Comparison of ENCODE assay signal across 8 cellular contexts in the genomic region with DNA sequence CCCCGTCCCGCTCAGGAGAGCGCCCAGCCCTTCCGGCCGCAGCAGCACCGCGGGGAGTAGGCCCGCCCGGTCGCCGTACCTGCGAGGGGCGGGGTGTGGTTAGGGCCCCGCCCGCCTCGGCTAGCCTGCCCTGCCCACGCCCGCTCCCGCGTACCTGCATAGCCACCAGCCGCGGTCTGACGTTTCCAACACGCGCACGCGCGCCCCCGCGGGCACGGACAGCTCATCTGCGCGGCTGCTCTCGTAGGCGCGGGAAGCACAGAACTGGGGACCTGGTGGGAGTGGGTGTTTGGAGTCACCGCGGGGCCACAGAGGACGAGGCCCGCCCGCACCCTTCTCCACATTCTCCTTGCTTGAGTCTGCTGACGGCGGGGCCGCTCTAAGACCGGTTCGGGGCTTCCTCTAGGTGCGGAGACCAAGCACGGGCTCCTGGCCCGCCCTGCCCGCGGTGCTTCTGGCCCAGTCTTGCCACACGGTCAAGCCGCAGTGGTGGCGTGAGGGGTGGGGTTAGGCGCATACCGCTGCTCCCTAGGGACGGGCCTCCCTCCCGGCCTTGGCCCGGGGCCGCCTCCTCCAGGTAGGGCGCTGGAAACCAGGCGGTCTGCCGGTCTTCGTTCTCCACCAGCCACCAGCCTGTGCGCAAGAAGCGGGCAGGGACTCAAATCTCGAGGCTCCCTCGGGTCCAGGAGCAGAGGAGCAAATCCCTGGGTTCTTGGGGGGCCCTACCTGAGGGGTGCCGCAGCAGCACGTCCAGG. TPM values are rescaled to one million over a fixed set of nuclear protein-coding genes. Genes with fewer than 3 reads are reported as not detected.
DNase-seq lines count a peak whose midpoint lies in the region; ATAC-seq and TF ChIP-seq lines count a peak whose summit lies in the region.
"Had no signal": no experiment of that assay in that cellular context is flagged by ENCODE, and none has a peak within 500 bp of the region (broad histone marks: within the 10 kb centered on the region; RNA-seq: fewer than 3 reads in every experiment).

No MANE protein-coding gene starts in this region.

- H3K4me1 Mint-ChIP-seq in H9: peaks cover 13 to 18% of the 10 kb centered on the region in 2 experiments
- H3K4me1 Mint-ChIP-seq in WTC11: peaks cover 19% of the 10 kb centered on the region

- no CpG with 5 or more reads among the region's 70 CpGs for WGBS in H9 (ENCODE audit: extremely low coverage, insufficient read length, low lambda C conversion rate)
- WGBS in mesendoderm (ENCODE audit: extremely low coverage, insufficient coverage, low lambda C conversion rate): no CpG with 5 or more reads among the region's 70 CpGs

- H2BK12ac ChIP-seq in H9 (ENCODE audit: insufficient read length, low read depth, low read length): no peak overlapping the region

- no peaks in the 10 kb centered on the region for H3K9me3 ChIP-seq in H9 (ENCODE audit: control insufficient read depth, low read depth, low read length)

- peaks cover 40% of the 10 kb centered on the region for H3K27me3 Mint-ChIP-seq in H9 (ENCODE audit: low read depth)
- H3K27me3 Mint-ChIP-seq in WTC11 (ENCODE audit: low read depth): peaks cover 39% of the 10 kb centered on the region

- H3K18ac ChIP-seq in H9 (ENCODE audit: insufficient read length, low read depth, low read length): no peak overlapping the region
- no peak overlapping the region for H3K18ac ChIP-seq in mesendoderm (ENCODE audit: low read length)

- no peak overlapping the region for H3K23ac ChIP-seq in H9 (ENCODE audit: insufficient read length, low read depth, low read length)
- H3K23ac ChIP-seq in mesendoderm (ENCODE audit: low read length): no peak overlapping the region

- H3K79me1 ChIP-seq in H9 (ENCODE audit: insufficient read depth, low read depth, low read length, poor library complexity, severe bottlenecking): no peaks in the 10 kb centered on the region
- no peaks in the 10 kb centered on the region for H3K79me1 ChIP-seq in mesendoderm (ENCODE audit: low read length)

- H3K9me3 Mint-ChIP-seq in H9 (no peaks in the 10 kb centered on the region), WTC11 (no peaks in the 10 kb centered on the region)

- peaks cover 17% of the 10 kb centered on the region for H3K23me2 ChIP-seq in H9 (ENCODE audit: insufficient read length, low read depth, low read length, poor library complexity, severe bottlenecking)

- TF ChIP-seq CTCF in H9 (conservative IDR thresholded peaks at IDR 0.05): no peak
- no peak for TF ChIP-seq CTCF in WTC11 (IDR thresholded peaks at IDR 0.05)

- no peaks in the 10 kb centered on the region for H3K4me1 ChIP-seq in H9 (ENCODE audit: insufficient read depth, low read length)
- peaks cover 3% of the 10 kb centered on the region for H3K4me1 ChIP-seq in mesendoderm (ENCODE audit: control insufficient read depth, low read depth, low read length)

- no peak overlapping the region for H3K56ac ChIP-seq in H9 (ENCODE audit: insufficient read length, low read depth, low read length)
- H3K56ac ChIP-seq in mesendoderm (ENCODE audit: low read length): peak overlapping the region; percentile 83

- no peak overlapping the region for H2AFZ ChIP-seq in H9 (ENCODE audit: low read length)

- POLR2A ChIA-PET in WTC11 (lab: Charles Lee): interaction anchor here (1.0 to 3.0 kb wide), 6 partner anchors 15 to 112 kb away, joined by 3 to 20 read pairs (median 4); partner anchors contain the start of genes MSRB1 and RPS2

- H3K27ac ChIP-seq in H9 (ENCODE audit: insufficient read length, low read depth, low read length) (no peak overlapping the region), mesendoderm (ENCODE audit: low read depth, low read length) (no peak overlapping the region)

- H3K27me3 ChIP-seq in H9 (ENCODE audit: insufficient read depth, low read length): peaks cover 22% of the 10 kb centered on the region
- peaks cover 9% of the 10 kb centered on the region for H3K27me3 ChIP-seq in mesendoderm (ENCODE audit: insufficient read depth, low read length, poor library complexity)

- peak overlapping the region; percentile 53 to 70 for H3K4me3 Mint-ChIP-seq in H9
- peak overlapping the region; percentile 64 for H3K4me3 Mint-ChIP-seq in WTC11

- H4K5ac ChIP-seq in H9 (ENCODE audit: insufficient read length, low read depth, low read length): no peak overlapping the region
- no peak overlapping the region for H4K5ac ChIP-seq in mesendoderm (ENCODE audit: low read length)

- no peak overlapping the region for H3K14ac ChIP-seq in H9 (ENCODE audit: insufficient read depth, low read length)

- no peak overlapping the region for H2BK20ac ChIP-seq in H9 (ENCODE audit: low read depth, low read length, poor library complexity, severe bottlenecking)

- peak; percentile 78 for DNase-seq in H9
- DNase-seq in WTC11 (ENCODE audit: low spot score): peak; percentile 74
- DNase-seq in mesendoderm: peak; percentile 50
- DNase-seq in AG08395 (ENCODE audit: low spot score): no peak
- DNase-seq: NCI-H446 had no signal

- H4K8ac ChIP-seq in H9 (replicated peaks; ENCODE audit: insufficient read length, low read depth, low read length): no peak overlapping the region
- no peak overlapping the region for H4K8ac ChIP-seq in mesendoderm (ENCODE audit: low read depth, low read length)

- no peak overlapping the region for H2BK5ac ChIP-seq in H9 (ENCODE audit: insufficient read length, low read length)
- no peak overlapping the region for H2BK5ac ChIP-seq in mesendoderm (ENCODE audit: low read length)

- H2BK15ac ChIP-seq in H9 (ENCODE audit: low read depth, low read length) (no peak overlapping the region), mesendoderm (replicated peaks; ENCODE audit: low read depth) (no peak overlapping the region)

- H3K9ac ChIP-seq in H9 (ENCODE audit: extremely low read depth, insufficient read length, low read length): no peak overlapping the region
- peak overlapping the region; percentile 62 for H3K9ac ChIP-seq in mesendoderm (ENCODE audit: low read length)

- H3K27ac Mint-ChIP-seq in H9 (no peak overlapping the region), WTC11 (no peak overlapping the region)

- H2AK5ac ChIP-seq in H9 (ENCODE audit: insufficient read length, low read length): no peak overlapping the region
- H2AK5ac ChIP-seq in mesendoderm (ENCODE audit: low read length): no peak overlapping the region

- H4K20me1 ChIP-seq in H9 (ENCODE audit: control insufficient read depth, insufficient read depth, insufficient read length): no peaks in the 10 kb centered on the region

- H3K4ac ChIP-seq in H9 (ENCODE audit: low read depth, low read length): no peak overlapping the region
- H3K4ac ChIP-seq in mesendoderm (ENCODE audit: low read depth, low read length): no peak overlapping the region

- peaks cover 4% of the 10 kb centered on the region for H3K36me3 ChIP-seq in mesendoderm (ENCODE audit: control insufficient read depth, insufficient read depth, low read length)

- H4K91ac ChIP-seq in H9 (ENCODE audit: insufficient read length, low read depth, low read length): no peak overlapping the region

- peak overlapping the region; percentile 40 for H3K4me2 ChIP-seq in H9 (ENCODE audit: insufficient read depth, insufficient read length, low read length)
- H3K4me2 ChIP-seq in mesendoderm (ENCODE audit: low read length): peak overlapping the region; percentile 15

- no peaks in the 10 kb centered on the region for H3K79me2 ChIP-seq in H9 (ENCODE audit: insufficient read depth, low read length)
- H3K79me2 ChIP-seq in mesendoderm (ENCODE audit: control insufficient read depth, insufficient read depth, low read length): no peaks in the 10 kb centered on the region

- no peak overlapping the region for H3T11ph ChIP-seq in H9 (ENCODE audit: low read length)

- H2BK120ac ChIP-seq in H9 (ENCODE audit: low read depth, low read length, poor library complexity, severe bottlenecking) (no peak overlapping the region), mesendoderm (ENCODE audit: low read depth, low read length) (no peak overlapping the region)

- CTCF ChIA-PET in WTC11 (lab: Charles Lee): interaction anchor here (1.0 to 4.4 kb wide), 9 partner anchors 13 to 197 kb away, joined by 3 to 19 read pairs (median 4); partner anchors contain the start of genes NUBP2, RPS2, SPSB3 and TRAF7

- H3K36me3 Mint-ChIP-seq in H9 (ENCODE audit: insufficient read depth in 1 of 3, low read depth in 3 of 3): peaks cover 10 to 23% (median 22%) of the 10 kb centered on the region in 3 experiments
- H3K36me3 Mint-ChIP-seq in WTC11: peaks cover 10% of the 10 kb centered on the region

- ATAC-seq in WTC11 (peak; percentile 31), GM21360 (IDR thresholded peaks at IDR 0.05; ENCODE audit: unreplicated experiment) (no peak), GM18511 (IDR thresholded peaks at IDR 0.05; ENCODE audit: unreplicated experiment) (no peak)

- H3K4me3 ChIP-seq in mesendoderm (ENCODE audit: low read length): no peak overlapping the region

TF ChIP-seq in WTC11, 78 proteins besides CTCF, POLR2A, EP300 and RAD21 (continues in another document):
- TF ChIP-seq EMX1 (CRISPR knock-in tag; IDR thresholded peaks at IDR 0.05) (no peak; the same call in 1 of the 2 replicates), HMGA2 (CRISPR knock-in tag; IDR thresholded peaks at IDR 0.05) (no peak)
- TF ChIP-seq, protein P1, sequence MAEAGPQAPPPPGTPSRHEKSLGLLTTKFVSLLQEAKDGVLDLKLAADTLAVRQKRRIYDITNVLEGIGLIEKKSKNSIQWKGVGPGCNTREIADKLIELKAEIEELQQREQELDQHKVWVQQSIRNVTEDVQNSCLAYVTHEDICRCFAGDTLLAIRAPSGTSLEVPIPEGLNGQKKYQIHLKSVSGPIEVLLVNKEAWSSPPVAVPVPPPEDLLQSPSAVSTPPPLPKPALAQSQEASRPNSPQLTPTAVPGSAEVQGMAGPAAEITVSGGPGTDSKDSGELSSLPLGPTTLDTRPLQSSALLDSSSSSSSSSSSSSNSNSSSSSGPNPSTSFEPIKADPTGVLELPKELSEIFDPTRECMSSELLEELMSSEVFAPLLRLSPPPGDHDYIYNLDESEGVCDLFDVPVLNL (CRISPR knock-in tag; IDR thresholded peaks at IDR 0.05; ENCODE audit: borderline replicate concordance, low read depth): no peak

RNA-seq across cellular contexts. Expression of gene NOXO1, which starts 1.8 kb away (rescaled TPM):
- total RNA-seq in H9 (2021) (1.3 and 1.7 TPM in 2 replicates), WTC11 (2021) (5.7 to 7.7 TPM (median 6.9 TPM) in 3 replicates)
- polyA plus RNA-seq in mesendoderm (2013, experiment 1 of 2): 0.25 TPM
- 0.39 TPM for polyA plus RNA-seq in mesendoderm (2013, experiment 2 of 2)
- total RNA-seq: fibroblast of lung had no signal

RNA-seq across cellular contexts. Expression of gene GFER, which starts 4.5 kb away (rescaled TPM):
- total RNA-seq in H9 (2021) (49.1 and 50.4 TPM in 2 replicates), WTC11 (2021) (56.0 to 58.5 TPM (median 57.0 TPM) in 3 replicates)
- 46.4 TPM for polyA plus RNA-seq in mesendoderm (2013, experiment 1 of 2)
- 48.0 TPM for polyA plus RNA-seq in mesendoderm (2013, experiment 2 of 2)

RNA-seq across cellular contexts. Expression of gene TBL3, which starts 7.6 kb away (rescaled TPM):
- total RNA-seq in H9 (2021) (53.3 and 54.0 TPM in 2 replicates), WTC11 (2021) (67.6 to 73.4 TPM (median 71.3 TPM) in 3 replicates)
- polyA plus RNA-seq in mesendoderm (2013, experiment 1 of 2): 29.8 TPM
- polyA plus RNA-seq in mesendoderm (2013, experiment 2 of 2): 29.2 TPM

RNA-seq across cellular contexts. Expression of gene SYNGR3, which starts 10.3 kb away (rescaled TPM):
- 11.9 and 12.1 TPM in 2 replicates for total RNA-seq in H9 (2021)
- 41.5 to 53.5 TPM (median 51.2 TPM) in 3 replicates for total RNA-seq in WTC11 (2021)
- polyA plus RNA-seq in mesendoderm (2013, experiment 1 of 2): 8.9 TPM
- polyA plus RNA-seq in mesendoderm (2013, experiment 2 of 2): 9.5 TPM

RNA-seq across cellular contexts. Expression of gene RNF151, which starts 12.8 kb away (rescaled TPM):
- total RNA-seq in H9 (2021): 0.28 TPM in 1 of 2 replicates, not detected in the other
- 0.31 TPM in 1 of 3 replicates, not detected in the others for total RNA-seq in WTC11 (2021)
- not detected for polyA plus RNA-seq in mesendoderm (2013, experiment 1 of 2)
- polyA plus RNA-seq in mesendoderm (2013, experiment 2 of 2): 0.06 TPM
- total RNA-seq: fibroblast of lung had no signal
- polyA plus RNA-seq: fibroblast of lung had no signal
